ENCODE assay signal across 1 cellular context in the genomic region with DNA sequence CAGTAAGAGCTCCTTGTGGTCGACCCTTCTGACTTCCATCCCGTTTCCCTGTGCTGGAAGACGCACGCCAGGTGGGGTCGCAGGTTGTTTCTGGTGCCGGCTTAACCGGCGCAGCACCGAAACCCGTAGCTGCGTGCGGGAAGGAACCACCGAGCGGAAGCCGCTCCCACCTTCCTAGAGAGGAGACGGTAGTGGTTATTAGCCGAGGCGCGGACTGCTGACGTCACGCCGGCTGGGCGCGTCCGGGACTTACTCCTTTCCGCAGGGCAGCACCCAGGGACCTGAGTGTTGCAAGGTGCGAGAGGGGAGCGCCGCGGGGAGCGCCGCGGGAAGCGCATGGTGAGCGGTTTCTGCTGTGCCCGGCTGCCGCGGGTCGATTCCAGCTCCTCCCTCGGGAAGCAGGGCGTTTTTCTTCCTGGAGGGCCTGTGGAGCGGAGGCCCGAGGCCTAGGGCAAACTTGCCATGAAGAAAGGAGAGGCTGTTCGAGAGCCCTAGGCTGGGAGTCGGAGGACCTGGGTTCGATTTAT.
TF ChIP-seq lines count a peak whose summit lies in the region.

TSS of gene ZNF501 (plus strand) at position 252 of the 527 bp plus-strand sequence. CDS start 4,787 bp downstream, outside the sequence.

TF ChIP-seq in WTC11, 78 proteins besides CTCF, POLR2A, EP300 and RAD21 (continued from another document and continues in another):
- TF ChIP-seq, protein P1, sequence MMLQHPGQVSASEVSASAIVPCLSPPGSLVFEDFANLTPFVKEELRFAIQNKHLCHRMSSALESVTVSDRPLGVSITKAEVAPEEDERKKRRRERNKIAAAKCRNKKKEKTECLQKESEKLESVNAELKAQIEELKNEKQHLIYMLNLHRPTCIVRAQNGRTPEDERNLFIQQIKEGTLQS (CRISPR knock-in tag; conservative IDR thresholded peaks at IDR 0.05) = no peak
- no peak for TF ChIP-seq NR1H2 (CRISPR knock-in tag; IDR thresholded peaks at IDR 0.05)
- TF ChIP-seq ZNF416 (CRISPR knock-in tag; IDR thresholded peaks at IDR 0.05) = no peak
- no peak for TF ChIP-seq ZNF219 (CRISPR knock-in tag; IDR thresholded peaks at IDR 0.05; ENCODE audit: borderline replicate concordance)
- no peak for TF ChIP-seq JUN (CRISPR knock-in tag; IDR thresholded peaks at IDR 0.05)
- TF ChIP-seq RORB (CRISPR knock-in tag; IDR thresholded peaks at IDR 0.05) = no peak
- peak; percentile 94 for TF ChIP-seq ATF1 (CRISPR knock-in tag; IDR thresholded peaks at IDR 0.05)
- TF ChIP-seq KAT7 (CRISPR knock-in tag; IDR thresholded peaks at IDR 0.05; ENCODE audit: borderline replicate concordance) = peak; percentile 83; the same call in 1 of the 2 replicates
- no peak for TF ChIP-seq ZNF232 (CRISPR knock-in tag; IDR thresholded peaks at IDR 0.05)
- TF ChIP-seq PRDM15 (CRISPR knock-in tag; IDR thresholded peaks at IDR 0.05) = no peak
- TF ChIP-seq PREB (CRISPR knock-in tag; IDR thresholded peaks at IDR 0.05; ENCODE audit: borderline replicate concordance) = no peak
- no peak for TF ChIP-seq GTF2I (CRISPR knock-in tag; conservative IDR thresholded peaks at IDR 0.05)
- TF ChIP-seq NFYB (CRISPR knock-in tag; conservative IDR thresholded peaks at IDR 0.05; ENCODE audit: low read depth) = peak; percentile 43; the same call in 1 of the 2 replicates
- TF ChIP-seq, protein P2, sequence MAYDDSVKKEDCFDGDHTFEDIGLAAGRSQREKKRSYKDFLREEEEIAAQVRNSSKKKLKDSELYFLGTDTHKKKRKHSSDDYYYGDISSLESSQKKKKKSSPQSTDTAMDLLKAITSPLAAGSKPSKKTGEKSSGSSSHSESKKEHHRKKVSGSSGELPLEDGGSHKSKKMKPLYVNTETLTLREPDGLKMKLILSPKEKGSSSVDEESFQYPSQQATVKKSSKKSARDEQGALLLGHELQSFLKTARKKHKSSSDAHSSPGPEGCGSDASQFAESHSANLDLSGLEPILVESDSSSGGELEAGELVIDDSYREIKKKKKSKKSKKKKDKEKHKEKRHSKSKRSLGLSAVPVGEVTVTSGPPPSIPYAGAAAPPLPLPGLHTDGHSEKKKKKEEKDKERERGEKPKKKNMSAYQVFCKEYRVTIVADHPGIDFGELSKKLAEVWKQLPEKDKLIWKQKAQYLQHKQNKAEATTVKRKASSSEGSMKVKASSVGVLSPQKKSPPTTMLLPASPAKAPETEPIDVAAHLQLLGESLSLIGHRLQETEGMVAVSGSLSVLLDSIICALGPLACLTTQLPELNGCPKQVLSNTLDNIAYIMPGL (CRISPR knock-in tag; IDR thresholded peaks at IDR 0.05) = 0 out of 2 replicates have a peak, but pooled peaks have one; percentile 38
- TF ChIP-seq MYBL2 (CRISPR knock-in tag; IDR thresholded peaks at IDR 0.05) = peak; percentile 90
- no peak for TF ChIP-seq SOX15 (CRISPR knock-in tag; IDR thresholded peaks at IDR 0.05)
- peak; percentile 92 for TF ChIP-seq ETV6 (CRISPR knock-in tag; IDR thresholded peaks at IDR 0.05)
- TF ChIP-seq ATF6 (CRISPR knock-in tag; IDR thresholded peaks at IDR 0.05) = no peak
- TF ChIP-seq ZNF512 (CRISPR knock-in tag; IDR thresholded peaks at IDR 0.05; ENCODE audit: borderline replicate concordance) = no peak
- no peak for TF ChIP-seq FOXJ3 (CRISPR knock-in tag; IDR thresholded peaks at IDR 0.05; ENCODE audit: borderline replicate concordance)
- no peak for TF ChIP-seq MLX (CRISPR knock-in tag; IDR thresholded peaks at IDR 0.05)
- TF ChIP-seq TCF7 (CRISPR knock-in tag; IDR thresholded peaks at IDR 0.05; ENCODE audit: low read depth) = peak; percentile 63; the same call in 1 of the 2 replicates
- peak; percentile 60; the same call in 1 of the 2 replicates for TF ChIP-seq NFE2L1 (CRISPR knock-in tag; IDR thresholded peaks at IDR 0.05)
- no peak for TF ChIP-seq ZNF121 (CRISPR knock-in tag; IDR thresholded peaks at IDR 0.05)
- TF ChIP-seq MAX (CRISPR knock-in tag; IDR thresholded peaks at IDR 0.05) = peak; percentile 93
- TF ChIP-seq CDX4 (CRISPR knock-in tag; IDR thresholded peaks at IDR 0.05; ENCODE audit: borderline replicate concordance) = no peak
- 0 out of 2 replicates have a peak, but pooled peaks have one; percentile 42 for TF ChIP-seq IRF2 (CRISPR knock-in tag; IDR thresholded peaks at IDR 0.05; ENCODE audit: borderline replicate concordance, low read depth)
- no peak for TF ChIP-seq MXD4 (CRISPR knock-in tag; IDR thresholded peaks at IDR 0.05; ENCODE audit: borderline replicate concordance)
- no peak for TF ChIP-seq ZNF532 (CRISPR knock-in tag; IDR thresholded peaks at IDR 0.05; ENCODE audit: borderline replicate concordance)
- TF ChIP-seq GABPB1 (CRISPR knock-in tag; IDR thresholded peaks at IDR 0.05) = peak; percentile 84
- TF ChIP-seq SMAD3 (CRISPR knock-in tag; IDR thresholded peaks at IDR 0.05; ENCODE audit: borderline replicate concordance) = peak; percentile 18; the same call in 1 of the 2 replicates
- peak; percentile 91 for TF ChIP-seq TEAD1 (CRISPR knock-in tag; IDR thresholded peaks at IDR 0.05)
- TF ChIP-seq ZSCAN18 (CRISPR knock-in tag; IDR thresholded peaks at IDR 0.05) = no peak
- TF ChIP-seq, protein P3, sequence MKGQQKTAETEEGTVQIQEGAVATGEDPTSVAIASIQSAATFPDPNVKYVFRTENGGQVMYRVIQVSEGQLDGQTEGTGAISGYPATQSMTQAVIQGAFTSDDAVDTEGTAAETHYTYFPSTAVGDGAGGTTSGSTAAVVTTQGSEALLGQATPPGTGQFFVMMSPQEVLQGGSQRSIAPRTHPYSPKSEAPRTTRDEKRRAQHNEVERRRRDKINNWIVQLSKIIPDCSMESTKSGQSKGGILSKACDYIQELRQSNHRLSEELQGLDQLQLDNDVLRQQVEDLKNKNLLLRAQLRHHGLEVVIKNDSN (CRISPR knock-in tag; IDR thresholded peaks at IDR 0.05) = peak; percentile 27; the same call in 1 of the 2 replicates
- peak; percentile 95 for TF ChIP-seq FOXK1 (CRISPR knock-in tag; IDR thresholded peaks at IDR 0.05)
- TF ChIP-seq ZNF138 (CRISPR knock-in tag; conservative IDR thresholded peaks at IDR 0.05) = no peak
- TF ChIP-seq JAZF1 (CRISPR knock-in tag; IDR thresholded peaks at IDR 0.05) = no peak
